Comparison of ENCODE assay signal across 30 cellular contexts in genomic region chr2:46972438-46972837, GRCh38. TPM values are rescaled to one million over a fixed set of nuclear protein-coding genes. Genes with fewer than 3 reads are reported as not detected.
DNase-seq lines count a peak whose midpoint lies in the region; ATAC-seq lines count a peak whose summit lies in the region.
"Had no signal": no experiment of that assay in that cellular context is flagged by ENCODE, and none has a peak within 500 bp of the region (broad histone marks: within the 10 kb centered on the region; RNA-seq: fewer than 3 reads in every experiment).

No MANE protein-coding gene starts in this region.

- H3K27ac Mint-ChIP-seq in CD4-positive, CD25-positive, alpha-beta regulatory T cell, result peak overlapping the region; percentile 44 to 64 (median 58)
- peak overlapping the region; percentile 14 to 42 for H3K27ac Mint-ChIP-seq in effector memory CD8-positive, alpha-beta T cell
- peak overlapping the region; percentile 8 for H3K27ac Mint-ChIP-seq in stimulated activated effector memory CD8-positive, alpha-beta T cell treated with anti-CD3 and anti-CD28 coated beads, Interleukin-12 subunit alpha, Interleukin-12 subunit beta, amount 100 ng/mL, for 72 hours
- H3K27ac Mint-ChIP-seq: activated CD4-positive, alpha-beta T cell treated with anti-CD3 and anti-CD28 coated beads, Interleukin-2, amount 10 ng/mL, durations not matched to agents 7 days and 5 days; activated naive CD8-positive, alpha-beta T cell treated with anti-CD3 and anti-CD28 coated beads, Interleukin-2, amount 10 ng/mL, durations not matched to agents 7 days and 5 days; activated T-helper 2 cell treated with anti-CD3 and anti-CD28 coated beads, Interferon-gamma antibody, Interleukin-2, Interleukin-4, amounts not matched to agents 10 μg/mL and 5 μg/mL and 100 μg/mL, durations not matched to agents 14 hours and 24 hours and 36 hours had no signal

- H3K4me3 Mint-ChIP-seq in CD4-positive, CD25-positive, alpha-beta regulatory T cell, result no peak overlapping the region
- no peak overlapping the region for H3K4me3 Mint-ChIP-seq in effector memory CD8-positive, alpha-beta T cell
- no peak overlapping the region for H3K4me3 Mint-ChIP-seq in stimulated activated effector memory CD8-positive, alpha-beta T cell treated with anti-CD3 and anti-CD28 coated beads, Interleukin-12 subunit alpha, Interleukin-12 subunit beta, amount 100 ng/mL, for 72 hours
- H3K4me3 Mint-ChIP-seq: activated CD4-positive, alpha-beta T cell treated with anti-CD3 and anti-CD28 coated beads, Interleukin-2, amount 10 ng/mL, durations not matched to agents 7 days and 5 days; activated naive CD8-positive, alpha-beta T cell treated with anti-CD3 and anti-CD28 coated beads, Interleukin-2, amount 10 ng/mL, durations not matched to agents 7 days and 5 days; nephron progenitor cell had no signal

- ATAC-seq in CD4-positive, CD25-positive, alpha-beta regulatory T cell (ENCODE audit: low read depth in 2 of 2), result no peak
- ATAC-seq in effector memory CD8-positive, alpha-beta T cell (replicated peaks), result no peak
- ATAC-seq in stimulated activated effector memory CD8-positive, alpha-beta T cell treated with anti-CD3 and anti-CD28 coated beads, Interleukin-12 subunit alpha, Interleukin-12 subunit beta, amount 100 ng/mL, for 72 hours, result no peak
- ATAC-seq in HG02759 (IDR thresholded peaks at IDR 0.05; ENCODE audit: unreplicated experiment), result no peak
- ATAC-seq: body of pancreas, left lobe of liver, pancreas, right cardiac atrium had no signal

- H3K36me3 Mint-ChIP-seq in CD4-positive, CD25-positive, alpha-beta regulatory T cell, result peaks cover 15% of the 10 kb centered on the region
- peaks cover 29% of the 10 kb centered on the region for H3K36me3 Mint-ChIP-seq in effector memory CD8-positive, alpha-beta T cell (ENCODE audit: insufficient read depth)
- peaks cover 33% of the 10 kb centered on the region for H3K36me3 Mint-ChIP-seq in stimulated activated effector memory CD8-positive, alpha-beta T cell treated with anti-CD3 and anti-CD28 coated beads, Interleukin-12 subunit alpha, Interleukin-12 subunit beta, amount 100 ng/mL, for 72 hours

- no peaks in the 10 kb centered on the region for H3K27me3 ChIP-seq in CD4-positive, CD25-positive, alpha-beta regulatory T cell (ENCODE audit: control insufficient read depth, insufficient read depth, low read length)
- H3K27me3 ChIP-seq in Karpas-422 (ENCODE audit: low read length), result no peaks in the 10 kb centered on the region
- H3K27me3 ChIP-seq: body of pancreas, esophagus muscularis mucosa, hepatocyte, pancreas, testis had no signal

- H3K27me3 Mint-ChIP-seq in CD4-positive, CD25-positive, alpha-beta regulatory T cell, result no peaks in the 10 kb centered on the region
- H3K27me3 Mint-ChIP-seq in effector memory CD8-positive, alpha-beta T cell, result no peaks in the 10 kb centered on the region
- H3K27me3 Mint-ChIP-seq: activated CD4-positive, alpha-beta T cell treated with anti-CD3 and anti-CD28 coated beads, Interleukin-2, amount 10 ng/mL, durations not matched to agents 7 days and 5 days; activated naive CD8-positive, alpha-beta T cell treated with anti-CD3 and anti-CD28 coated beads, Interleukin-2, amount 10 ng/mL, durations not matched to agents 7 days and 5 days had no signal

- H3K4me1 ChIP-seq in CD4-positive, CD25-positive, alpha-beta regulatory T cell (ENCODE audit: control insufficient read depth, insufficient read depth, low read length, poor library complexity, severe bottlenecking), result no peaks in the 10 kb centered on the region
- peaks cover 48% of the 10 kb centered on the region for H3K4me1 ChIP-seq in Karpas-422 (ENCODE audit: low read length)

- no peak for DNase-seq in CD4-positive, CD25-positive, alpha-beta regulatory T cell
- DNase-seq in Karpas-422, result no peak
- no peak for DNase-seq in effector memory CD8-positive, alpha-beta T cell
- DNase-seq in stimulated activated effector memory CD8-positive, alpha-beta T cell treated with anti-CD3 and anti-CD28 coated beads, Interleukin-12 subunit alpha, Interleukin-12 subunit beta, amount 100 ng/mL, for 72 hours (ENCODE audit: low spot score in 2 of 2), result no peak
- DNase-seq in T-helper 9 cell, result no peak
- no peak for DNase-seq in glomerular visceral epithelial cell (ENCODE audit: extremely low spot score)
- DNase-seq: activated CD4-positive, alpha-beta T cell treated with anti-CD3 and anti-CD28 coated beads, Interleukin-2, amount 10 ng/mL, durations not matched to agents 7 days and 5 days; activated CD8-positive, alpha-beta memory T cell treated with anti-CD3 and anti-CD28 coated beads, Interleukin-2, amount 50 U/mL, for 48 hours; activated naive CD8-positive, alpha-beta T cell treated with anti-CD3 and anti-CD28 coated beads, Interleukin-2, amount 10 ng/mL, durations not matched to agents 7 days and 5 days; body of pancreas; DMS79 treated with DMSO at 0.1 percent for 48 hours; effector memory CD4-positive, alpha-beta T cell; H7; midbrain; NCI-H1417 treated with DMSO at 0.1 percent for 48 hours; NCI-H2081 treated with DMSO at 0.1 percent for 48 hours; NCI-H345; NCI-H748 treated with DMSO at 0.1 percent for 48 hours; nephron progenitor cell; pancreas; right cardiac atrium; stimulated activated CD4-positive, alpha-beta T cell treated with anti-CD3 and anti-CD28 coated beads, Interleukin-4, amount 100 ng/mL, for 1 hour; stimulated activated naive CD4-positive, alpha-beta T cell treated with Interleukin-2 at 50 U/mL for 16 hours; testis had no signal

- no peak overlapping the region for H2AFZ ChIP-seq in Karpas-422 (ENCODE audit: low read length)
- H2AFZ ChIP-seq: hepatocyte had no signal

- no peaks in the 10 kb centered on the region for H3K9me3 Mint-ChIP-seq in CD4-positive, CD25-positive, alpha-beta regulatory T cell
- H3K9me3 Mint-ChIP-seq in effector memory CD8-positive, alpha-beta T cell, result no peaks in the 10 kb centered on the region
- no peaks in the 10 kb centered on the region for H3K9me3 Mint-ChIP-seq in stimulated activated effector memory CD8-positive, alpha-beta T cell treated with anti-CD3 and anti-CD28 coated beads, Interleukin-12 subunit alpha, Interleukin-12 subunit beta, amount 100 ng/mL, for 72 hours
- H3K9me3 Mint-ChIP-seq: activated CD4-positive, alpha-beta T cell treated with anti-CD3 and anti-CD28 coated beads, Interleukin-2, amount 10 ng/mL, durations not matched to agents 7 days and 5 days; activated naive CD8-positive, alpha-beta T cell treated with anti-CD3 and anti-CD28 coated beads, Interleukin-2, amount 10 ng/mL, durations not matched to agents 7 days and 5 days; activated T-helper 2 cell treated with anti-CD3 and anti-CD28 coated beads, Interferon-gamma antibody, Interleukin-2, Interleukin-4, amounts not matched to agents 10 μg/mL and 5 μg/mL and 100 μg/mL, durations not matched to agents 14 hours and 24 hours and 36 hours; nephron progenitor cell had no signal

- H3K9me2 ChIP-seq in Karpas-422 (replicated peaks; ENCODE audit: insufficient read depth, low read length), result no peaks in the 10 kb centered on the region

- peaks cover 5 to 36% (median 24%) of the 10 kb centered on the region in 4 donors for H3K4me1 Mint-ChIP-seq in CD4-positive, CD25-positive, alpha-beta regulatory T cell
- peaks cover 16% of the 10 kb centered on the region in 2 donors for H3K4me1 Mint-ChIP-seq in effector memory CD8-positive, alpha-beta T cell (ENCODE audit: low read depth in 2 of 2)
- peaks cover 34% of the 10 kb centered on the region for H3K4me1 Mint-ChIP-seq in stimulated activated effector memory CD8-positive, alpha-beta T cell treated with anti-CD3 and anti-CD28 coated beads, Interleukin-12 subunit alpha, Interleukin-12 subunit beta, amount 100 ng/mL, for 72 hours
- H3K4me1 Mint-ChIP-seq: nephron progenitor cell had no signal

- no peak overlapping the region for H3K4me2 ChIP-seq in Karpas-422 (ENCODE audit: low read depth, low read length, poor library complexity, severe bottlenecking)
- H3K4me2 ChIP-seq: hepatocyte had no signal

- H3K9me3 ChIP-seq in CD4-positive, CD25-positive, alpha-beta regulatory T cell (ENCODE audit: control insufficient read depth in 2 of 2, low read length in 2 of 2), result no peaks in the 10 kb centered on the region
- no peaks in the 10 kb centered on the region for H3K9me3 ChIP-seq in Karpas-422 (ENCODE audit: low read length)
- H3K9me3 ChIP-seq: body of pancreas, esophagus muscularis mucosa, pancreas, testis had no signal

- no peaks in the 10 kb centered on the region for H4K20me1 ChIP-seq in Karpas-422 (ENCODE audit: insufficient read depth, low read depth, low read length)

- peaks cover 44% of the 10 kb centered on the region for H3K79me2 ChIP-seq in Karpas-422 (ENCODE audit: low read length)

- H3K27ac ChIP-seq in CD4-positive, CD25-positive, alpha-beta regulatory T cell (ENCODE audit: insufficient read depth, low read length, poor library complexity, severe bottlenecking), result no peak overlapping the region
- peak overlapping the region; percentile 54 for H3K27ac ChIP-seq in Karpas-422 (ENCODE audit: low read length)
- H3K27ac ChIP-seq: hepatocyte, pancreas, SK-N-MC, testis had no signal

- peaks cover 53% of the 10 kb centered on the region for H3K36me3 ChIP-seq in CD4-positive, CD25-positive, alpha-beta regulatory T cell (ENCODE audit: control insufficient read depth, insufficient read depth, low read length)
- H3K36me3 ChIP-seq in Karpas-422 (ENCODE audit: insufficient read depth, low read length), result 0 out of 2 replicates have a peak, but pooled peaks cover 3% of the 10 kb centered on the region

- H3K4me3 ChIP-seq in CD4-positive, CD25-positive, alpha-beta regulatory T cell (ENCODE audit: low read depth, low read length), result no peak overlapping the region
- no peak overlapping the region for H3K4me3 ChIP-seq in Karpas-422 (ENCODE audit: low read length)
- H3K4me3 ChIP-seq: body of pancreas, esophagus muscularis mucosa, hepatocyte, pancreas, SK-N-MC, testis had no signal

- no peak overlapping the region for H3K9ac ChIP-seq in Karpas-422 (ENCODE audit: low read length)

RNA-seq across cellular contexts. Expression of gene TTC7A, which starts 31.4 kb away (rescaled TPM):
- total RNA-seq in CD4-positive, CD25-positive, alpha-beta regulatory T cell, result 65.0 TPM
- polyA plus RNA-seq in CD4-positive, CD25-positive, alpha-beta regulatory T cell, result 10 to 100 TPM; 14.5 to 18.3 (median 16.6) TPM
- 53.7 and 54.6 TPM in 2 replicates for total RNA-seq in Karpas-422 (2014; rRNA removed; shearing (Covaris generic); ENCODE audit: low replicate concordance)

RNA-seq across cellular contexts. Expression of gene MCFD2, which starts 56.8 kb away (rescaled TPM):
- total RNA-seq in CD4-positive, CD25-positive, alpha-beta regulatory T cell, result 36.4 TPM
- polyA plus RNA-seq in CD4-positive, CD25-positive, alpha-beta regulatory T cell, result 10 to 100 TPM; 22.0 to 30.8 (median 27.0) TPM
- total RNA-seq in Karpas-422 (2014; rRNA removed; shearing (Covaris generic); ENCODE audit: low replicate concordance), result 37.8 and 47.6 TPM in 2 replicates

Comparison
In these comparisons a context has a peak if more than half of its experiments do, and no peak if none do; other contexts are left out.
1. H3K27ac Mint-ChIP-seq: peak in every context shown above with its lines; median percentile 58 in CD4-positive, CD25-positive, alpha-beta regulatory T cell; 28 in effector memory CD8-positive, alpha-beta T cell; 8 in stimulated activated effector memory CD8-positive, alpha-beta T cell treated with anti-CD3 and anti-CD28 coated beads, Interleukin-12 subunit alpha, Interleukin-12 subunit beta, amount 100 ng/mL, for 72 hours.